ENCODE assay signal across 23 cellular contexts in genomic region chr12:42807251-42807650, GRCh38.
DNase-seq lines count a peak whose midpoint lies in the region; TF ChIP-seq lines count a peak whose summit lies in the region.
"Had no signal": no experiment of that assay in that cellular context is flagged by ENCODE, and none has a peak within 500 bp of the region (broad histone marks: within the 10 kb centered on the region; RNA-seq: fewer than 3 reads in every experiment).

No MANE protein-coding gene starts in this region.

- no peak overlapping the region for H3K9ac ChIP-seq in mesenchymal stem cell (ENCODE audit: low read length)
- H3K9ac ChIP-seq: BLaER1 treated with 17β-estradiol and CSF1 and Interleukin-3, amounts not matched to agents 10 nM and 100 nM had no signal

- peaks cover 58% of the 10 kb centered on the region for H3K4me1 Mint-ChIP-seq in chondrocyte (ENCODE audit: low read depth)
- H3K4me1 Mint-ChIP-seq in osteocyte (ENCODE audit: unreplicated experiment) = peaks cover 56% of the 10 kb centered on the region
- no peaks in the 10 kb centered on the region for H3K4me1 Mint-ChIP-seq in T-helper 2 cell treated with Interferon-gamma antibody and Interleukin-4, amounts not matched to agents 5 μg/mL and 100 μg/mL, for 36 hours (ENCODE audit: low read depth)
- H3K4me1 Mint-ChIP-seq in MCF 10A (ENCODE audit: insufficient read depth, unreplicated experiment) = peaks cover 5% of the 10 kb centered on the region
- H3K4me1 Mint-ChIP-seq: CD14-positive monocyte; CD8-positive, alpha-beta memory T cell had no signal

- H3K14ac ChIP-seq in mesenchymal stem cell (ENCODE audit: low read length in 2 of 2) = no peak overlapping the region

- H4K8ac ChIP-seq in mesenchymal stem cell (ENCODE audit: low read length) = peak overlapping the region; percentile 28

- H2BK15ac ChIP-seq in mesenchymal stem cell (ENCODE audit: low read depth, poor library complexity, severe bottlenecking) = no peak overlapping the region

- no peak overlapping the region for H2AFZ ChIP-seq in mesenchymal stem cell (ENCODE audit: low read depth, low read length)

- H3K18ac ChIP-seq in mesenchymal stem cell (ENCODE audit: low read depth in 1 of 2, low read length in 2 of 2) = no peak overlapping the region

- no peak overlapping the region for H2BK120ac ChIP-seq in mesenchymal stem cell (ENCODE audit: low read depth, low read length)

- peak overlapping the region; percentile 49 for H2AK5ac ChIP-seq in mesenchymal stem cell (ENCODE audit: low read length, severe bottlenecking)

- no peak for DNase-seq in chondrocyte (ENCODE audit: low spot score)
- no peak for DNase-seq in mesenchymal stem cell
- DNase-seq in osteocyte (ENCODE audit: extremely low spot score, unreplicated experiment) = no peak
- no peak for DNase-seq in NCI-H446 treated with DMSO at 0.1 percent for 48 hours (lab: John Stamatoyannopoulos, UW)
- DNase-seq in HCEC 1CT = no peak
- no peak for DNase-seq in T-helper 2 cell treated with Interferon-gamma antibody and Interleukin-4, amounts not matched to agents 5 μg/mL and 100 μg/mL, for 36 hours (ENCODE audit: low spot score)
- no peak for DNase-seq in MCF 10A (ENCODE audit: unreplicated experiment)
- DNase-seq: 8988T; ACHN; AML-193; BE2C; CD4-positive, alpha-beta T cell; CD8-positive, alpha-beta memory T cell; DMS 273 treated with DMSO at 0.1 percent for 48 hours; DMS79; EL; GDM1; GOT3 had no signal

- intact Hi-C loops in MCF 10A (cut with micrococcal nuclease) = loop anchor here (10.0 kb wide), 1 partner anchor 222 kb away; the partner anchor contains the start of gene PRICKLE1

- no peak overlapping the region for H2BK12ac ChIP-seq in mesenchymal stem cell (ENCODE audit: low read length in 2 of 2)

- CTCF ChIA-PET in MCF 10A (lab: Yijun Ruan, JAX) = no interaction called here

- H3K27me3 Mint-ChIP-seq in chondrocyte (ENCODE audit: low read depth) = no peaks in the 10 kb centered on the region
- H3K27me3 Mint-ChIP-seq in osteocyte (ENCODE audit: unreplicated experiment) = no peaks in the 10 kb centered on the region
- H3K27me3 Mint-ChIP-seq in T-helper 2 cell treated with Interferon-gamma antibody and Interleukin-4, amounts not matched to agents 5 μg/mL and 100 μg/mL, for 36 hours (ENCODE audit: low read depth) = no peaks in the 10 kb centered on the region
- H3K27me3 Mint-ChIP-seq in MCF 10A (ENCODE audit: insufficient read depth, unreplicated experiment) = no peaks in the 10 kb centered on the region
- H3K27me3 Mint-ChIP-seq: CD4-positive, alpha-beta T cell had no signal

- H3K4me1 ChIP-seq in mesenchymal stem cell (ENCODE audit: control insufficient read depth, insufficient read depth, low read depth, low read length) = no peaks in the 10 kb centered on the region
- H3K4me1 ChIP-seq: BLaER1 treated with 17β-estradiol and CSF1 and Interleukin-3, amounts not matched to agents 10 nM and 100 nM; HAP-1 had no signal

- peaks cover 1% of the 10 kb centered on the region for H3K79me1 ChIP-seq in mesenchymal stem cell (replicated peaks; ENCODE audit: low read length, poor library complexity, severe bottlenecking)

- H3K4me2 ChIP-seq in mesenchymal stem cell (ENCODE audit: low read length, poor library complexity, severe bottlenecking) = no peak overlapping the region
- H3K4me2 ChIP-seq: A549; BLaER1 treated with 17β-estradiol and CSF1 and Interleukin-3, amounts not matched to agents 10 nM and 100 nM had no signal

- POLR2A ChIA-PET in MCF 10A (lab: Yijun Ruan, JAX) = no interaction called here

- no TSS peak for BruUV-seq in MCF 10A (replicated peaks; lab: Mats Ljungman, UMichigan)

- H2BK5ac ChIP-seq in mesenchymal stem cell (ENCODE audit: low read depth, low read length, poor library complexity, severe bottlenecking) = no peak overlapping the region

- no peaks in the 10 kb centered on the region for H3K36me3 ChIP-seq in mesenchymal stem cell (ENCODE audit: control insufficient read depth in 1 of 2, insufficient read depth in 2 of 2, low read depth in 1 of 2, low read length in 2 of 2)
- H3K36me3 ChIP-seq: BE2C; BLaER1 treated with 17β-estradiol and CSF1 and Interleukin-3, amounts not matched to agents 10 nM and 100 nM; HAP-1 had no signal

- H3K36me3 Mint-ChIP-seq in chondrocyte (ENCODE audit: low read depth) (no peaks in the 10 kb centered on the region), osteocyte (ENCODE audit: unreplicated experiment) (no peaks in the 10 kb centered on the region), MCF 10A (ENCODE audit: insufficient read depth, unreplicated experiment) (peaks cover 6% of the 10 kb centered on the region)
- no peaks in the 10 kb centered on the region for H3K36me3 Mint-ChIP-seq in T-helper 2 cell treated with Interferon-gamma antibody and Interleukin-4, amounts not matched to agents 5 μg/mL and 100 μg/mL, for 36 hours (ENCODE audit: low read depth)
- H3K36me3 Mint-ChIP-seq: CD14-positive monocyte; CD8-positive, alpha-beta memory T cell had no signal

- H3K4ac ChIP-seq in mesenchymal stem cell (ENCODE audit: low read depth in 1 of 2, low read length in 2 of 2) = no peak overlapping the region

- no peak overlapping the region for H3K23ac ChIP-seq in mesenchymal stem cell (ENCODE audit: low read length in 2 of 2)

- peaks cover 2% of the 10 kb centered on the region for H3K9me3 Mint-ChIP-seq in chondrocyte (ENCODE audit: low read depth)
- no peaks in the 10 kb centered on the region for H3K9me3 Mint-ChIP-seq in osteocyte (ENCODE audit: unreplicated experiment)
- no peaks in the 10 kb centered on the region for H3K9me3 Mint-ChIP-seq in T-helper 2 cell treated with Interferon-gamma antibody and Interleukin-4, amounts not matched to agents 5 μg/mL and 100 μg/mL, for 36 hours
- no peaks in the 10 kb centered on the region for H3K9me3 Mint-ChIP-seq in MCF 10A (ENCODE audit: unreplicated experiment)

- H3K4me3 Mint-ChIP-seq in chondrocyte (ENCODE audit: unreplicated experiment) = no peak overlapping the region
- H3K4me3 Mint-ChIP-seq in osteocyte (ENCODE audit: unreplicated experiment) = no peak overlapping the region
- H3K4me3 Mint-ChIP-seq in T-helper 2 cell treated with Interferon-gamma antibody and Interleukin-4, amounts not matched to agents 5 μg/mL and 100 μg/mL, for 36 hours = no peak overlapping the region
- no peak overlapping the region for H3K4me3 Mint-ChIP-seq in MCF 10A (ENCODE audit: unreplicated experiment)
- H3K4me3 Mint-ChIP-seq: CD14-positive monocyte; CD4-positive, alpha-beta T cell; CD8-positive, alpha-beta memory T cell had no signal

- peak overlapping the region; percentile 9 for H3K27ac ChIP-seq in mesenchymal stem cell (ENCODE audit: low read length, poor library complexity, severe bottlenecking)
- H3K27ac ChIP-seq: A549; BLaER1 treated with 17β-estradiol and CSF1 and Interleukin-3, amounts not matched to agents 10 nM and 100 nM had no signal

- H3K27ac Mint-ChIP-seq in chondrocyte (ENCODE audit: unreplicated experiment) = peak overlapping the region; percentile 52
- peak overlapping the region; percentile 81 for H3K27ac Mint-ChIP-seq in osteocyte (ENCODE audit: unreplicated experiment)
- H3K27ac Mint-ChIP-seq in T-helper 2 cell treated with Interferon-gamma antibody and Interleukin-4, amounts not matched to agents 5 μg/mL and 100 μg/mL, for 36 hours = no peak overlapping the region
- no peak overlapping the region for H3K27ac Mint-ChIP-seq in MCF 10A (ENCODE audit: low read depth, unreplicated experiment)
- H3K27ac Mint-ChIP-seq: CD14-positive monocyte; CD4-positive, alpha-beta T cell; CD8-positive, alpha-beta memory T cell had no signal

- H3K4me3 ChIP-seq in mesenchymal stem cell (ENCODE audit: insufficient read depth in 1 of 2, low read depth in 1 of 2, low read length in 2 of 2) = no peak overlapping the region
- H3K4me3 ChIP-seq: A549; BLaER1 treated with 17β-estradiol and CSF1 and Interleukin-3, amounts not matched to agents 10 nM and 100 nM; GM12878; HAP-1 had no signal

- peaks cover 0 to 4% of the 10 kb centered on the region in 2 experiments for H3K27me3 ChIP-seq in mesenchymal stem cell (ENCODE audit: control insufficient read depth in 1 of 2, insufficient read depth in 1 of 2, low read length in 2 of 2)
- H3K27me3 ChIP-seq: BE2C; BLaER1 treated with 17β-estradiol and CSF1 and Interleukin-3, amounts not matched to agents 10 nM and 100 nM had no signal

- no peak overlapping the region for H4K91ac ChIP-seq in mesenchymal stem cell (ENCODE audit: low read length)

- TF ChIP-seq CTCF in chondrocyte (IDR thresholded peaks at IDR 0.05) = no peak
- no peak for TF ChIP-seq CTCF in osteocyte (IDR thresholded peaks at IDR 0.05)
- no peak for TF ChIP-seq CTCF in MCF 10A (IDR thresholded peaks at IDR 0.05; ENCODE audit: unreplicated experiment)

- 72% methylated on average over 2 of the region's 2 CpGs for whole genome bisulfite sequencing in mesenchymal stem cell

- H3K9me3 ChIP-seq in mesenchymal stem cell (ENCODE audit: control insufficient read depth, low read length) = no peaks in the 10 kb centered on the region
- H3K9me3 ChIP-seq: A549; BE2C; BLaER1 treated with 17β-estradiol and CSF1 and Interleukin-3, amounts not matched to agents 10 nM and 100 nM; HAP-1 had no signal

Comparison
In these comparisons a context has a peak if more than half of its experiments do, and no peak if none do; other contexts are left out.
1. H3K27ac Mint-ChIP-seq: peak in chondrocyte (single experiment) and osteocyte (single experiment); none in T-helper 2 cell treated with Interferon-gamma antibody and Interleukin-4, amounts not matched to agents 5 μg/mL and 100 μg/mL, for 36 hours (single experiment) and MCF 10A (single experiment).